ENCODE assay signal across 8 cellular contexts in the genomic region with DNA sequence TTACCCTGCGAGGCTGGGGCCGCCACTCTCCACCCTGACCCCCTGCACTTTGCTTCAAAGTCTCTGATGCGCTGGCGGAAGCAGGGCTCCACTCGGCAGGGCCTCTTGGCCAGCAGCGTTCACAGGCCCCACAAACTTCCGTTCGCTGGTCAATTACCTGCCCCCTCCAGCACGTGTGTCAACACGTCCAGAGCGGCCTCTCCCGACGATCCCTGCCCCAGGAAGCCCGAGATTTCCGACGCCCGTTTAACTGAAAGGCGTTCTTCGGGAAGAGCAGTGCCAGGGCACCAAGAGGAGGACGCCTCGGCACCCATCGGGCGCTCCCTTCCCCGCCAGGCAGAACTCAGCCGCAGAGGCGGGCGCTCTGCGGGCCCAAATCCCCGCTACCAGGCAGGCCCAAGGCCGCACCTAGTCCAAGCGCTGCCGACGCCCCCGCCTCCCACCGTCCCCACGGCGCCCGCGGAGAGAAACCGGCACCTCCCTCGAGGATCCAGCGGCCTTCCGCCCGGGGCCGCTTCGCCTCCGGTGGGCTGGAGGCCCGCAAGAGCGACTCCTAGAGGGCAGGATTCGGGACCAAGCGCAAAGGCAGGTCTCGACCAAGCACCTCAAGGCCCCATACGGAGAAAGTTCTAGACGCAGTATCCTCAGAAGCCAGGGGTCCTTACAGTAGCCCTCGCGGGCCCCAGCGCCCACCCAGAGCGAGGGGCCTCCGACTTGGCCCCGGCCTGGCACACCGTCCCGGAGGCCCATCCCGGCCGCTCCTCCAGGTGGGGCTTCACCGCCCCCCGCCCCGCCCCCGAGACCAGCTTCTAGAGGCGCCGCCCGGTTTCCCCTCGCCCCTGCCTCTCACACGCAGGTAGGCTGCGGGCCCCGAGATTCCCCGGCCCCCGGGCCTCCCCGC. TPM values are rescaled to one million over a fixed set of nuclear protein-coding genes. Genes with fewer than 3 reads are reported as not detected.
DNase-seq lines count a peak whose midpoint lies in the region; ATAC-seq, FAIRE-seq and TF ChIP-seq lines count a peak whose summit lies in the region.

No MANE protein-coding gene starts in this region.

- no peaks in the 10 kb centered on the region for H3K9me3 ChIP-seq in pancreas

- intact Hi-C loops in pancreas (cut with DNase I): no loop called here

- H3K36me3 ChIP-seq in ACC112 (ENCODE audit: insufficient read depth, low read length) (peaks cover 8% of the 10 kb centered on the region; the same call in 1 of the 2 replicates), pancreas (no peaks in the 10 kb centered on the region)

- FAIRE-seq in pancreas (lab: Jason Lieb, UNC): no peak

- H3K79me2 ChIP-seq in ACC112 (ENCODE audit: control insufficient read depth, insufficient read depth, low read length, unreplicated experiment): peaks cover 34% of the 10 kb centered on the region

- peak overlapping the region; percentile 80 for H3K4me3 ChIP-seq in ACC112 (ENCODE audit: low read depth, low read length)
- H3K4me3 ChIP-seq in fibroblast of the aortic adventitia (ENCODE audit: low read depth, low read length): peak overlapping the region; percentile 72
- peak overlapping the region; percentile 45 to 56 (median 55) for H3K4me3 ChIP-seq in pancreas

- H3K4me1 ChIP-seq in ACC112 (ENCODE audit: control insufficient read depth, insufficient read depth, low read length, unreplicated experiment) (peaks cover 25% of the 10 kb centered on the region), pancreas (peaks cover 0 to 24% (median 7%) of the 10 kb centered on the region in 3 donors)

- TF ChIP-seq CTCF in fibroblast of the aortic adventitia (IDR thresholded peaks at IDR 0.05; ENCODE audit: insufficient read depth, low read length) (peak; percentile 46), pancreas (IDR thresholded peaks at IDR 0.05) (no peak)

- H3K27me3 ChIP-seq in ACC112 (ENCODE audit: insufficient read depth, low read length) (no peaks in the 10 kb centered on the region), pancreas (no peaks in the 10 kb centered on the region)

- DNase-seq in NCI-H510A (lab: John Stamatoyannopoulos, UW) (peak; percentile 38), activated T-cell treated with anti-CD3 and anti-CD28 coated beads for 4 hours (peak; percentile 14), fibroblast of the aortic adventitia (ENCODE audit: low read depth) (peak; percentile 32), pancreas (peak in 5 of 6 donors; percentile 37 to 77 (median 53)), middle frontal gyrus (ENCODE audit: extremely low spot score, low spot score) (no peak)

- peak overlapping the region; percentile 7 for H2AFZ ChIP-seq in ACC112 (ENCODE audit: low read length, unreplicated experiment)

- ATAC-seq in GM18511 (IDR thresholded peaks at IDR 0.05; ENCODE audit: unreplicated experiment) (peak; percentile 33), HG03025 (IDR thresholded peaks at IDR 0.05; ENCODE audit: low FRiP score, unreplicated experiment) (peak; percentile 26), pancreas (peak in 2 of 4 donors; percentile 0 to 1)

- 0 to 21% methylated on average over 73 to 78 of the region's 78 CpGs for WGBS in pancreas, 2 donors

- H3K27ac ChIP-seq in ACC112 (ENCODE audit: low read depth, low read length) (peak overlapping the region; percentile 74), pancreas (peak overlapping the region; percentile 46 to 82 (median 74))

RNA-seq across cellular contexts. Expression of a gene that starts 0.6 kb away (rescaled TPM):
- total RNA-seq in fibroblast of the aortic adventitia (ENCODE audit: low replicate concordance): 75.4 and 111 TPM in 2 replicates
- total RNA-seq in pancreas: 100 to 1,000 TPM in 2 of 6 donors, 10 to 100 TPM in 4; 72.2 to 118 (median 88.4) TPM
- 10 to 100 TPM; 66.3 to 90.1 TPM for polyA plus RNA-seq in pancreas

RNA-seq across cellular contexts. Expression of a gene that starts 1.1 kb away (rescaled TPM):
- 9.3 and 15.5 TPM in 2 replicates for total RNA-seq in fibroblast of the aortic adventitia (ENCODE audit: low replicate concordance)
- 10 to 100 TPM in 3 of 6 donors, 1 to 10 TPM in 3; 5.8 to 13.2 (median 9.8) TPM for total RNA-seq in pancreas
- polyA plus RNA-seq in pancreas: 10 to 100 TPM in 1 of 2 donors, 1 to 10 TPM in 1; 6.7 to 11.9 TPM

RNA-seq across cellular contexts. Expression of a gene that starts 35.9 kb away (rescaled TPM):
- total RNA-seq in fibroblast of the aortic adventitia (ENCODE audit: low replicate concordance) (5.6 and 8.8 TPM in 2 replicates), pancreas (10 to 100 TPM in 4 of 6 donors, 1 to 10 TPM in 2; 8.4 to 15.8 (median 11.1) TPM)
- polyA plus RNA-seq in pancreas: 10 to 100 TPM; 12.3 to 14.4 TPM

RNA-seq across cellular contexts. Expression of a gene that starts 40.4 kb away (rescaled TPM):
- total RNA-seq in fibroblast of the aortic adventitia (ENCODE audit: low replicate concordance) (3.1 and 6.1 TPM in 2 replicates), pancreas (1 to 10 TPM; 4.0 to 9.0 (median 5.2) TPM)
- 10 to 100 TPM; 22.9 to 28.6 TPM for polyA plus RNA-seq in pancreas

RNA-seq across cellular contexts. Expression of a gene that starts 50.0 kb away (rescaled TPM):
- 0.33 TPM in 1 of 2 replicates, not detected in the other for total RNA-seq in fibroblast of the aortic adventitia (ENCODE audit: low replicate concordance)
- total RNA-seq in pancreas: under 1 TPM in 3 of 6 donors, not detected in 3; 0.35 to 0.67 (median 0.49) TPM
- polyA plus RNA-seq in pancreas: under 1 TPM; 0.28 to 0.99 TPM
